Comparison of ENCODE assay signal across 18 cellular contexts in the genomic region with DNA sequence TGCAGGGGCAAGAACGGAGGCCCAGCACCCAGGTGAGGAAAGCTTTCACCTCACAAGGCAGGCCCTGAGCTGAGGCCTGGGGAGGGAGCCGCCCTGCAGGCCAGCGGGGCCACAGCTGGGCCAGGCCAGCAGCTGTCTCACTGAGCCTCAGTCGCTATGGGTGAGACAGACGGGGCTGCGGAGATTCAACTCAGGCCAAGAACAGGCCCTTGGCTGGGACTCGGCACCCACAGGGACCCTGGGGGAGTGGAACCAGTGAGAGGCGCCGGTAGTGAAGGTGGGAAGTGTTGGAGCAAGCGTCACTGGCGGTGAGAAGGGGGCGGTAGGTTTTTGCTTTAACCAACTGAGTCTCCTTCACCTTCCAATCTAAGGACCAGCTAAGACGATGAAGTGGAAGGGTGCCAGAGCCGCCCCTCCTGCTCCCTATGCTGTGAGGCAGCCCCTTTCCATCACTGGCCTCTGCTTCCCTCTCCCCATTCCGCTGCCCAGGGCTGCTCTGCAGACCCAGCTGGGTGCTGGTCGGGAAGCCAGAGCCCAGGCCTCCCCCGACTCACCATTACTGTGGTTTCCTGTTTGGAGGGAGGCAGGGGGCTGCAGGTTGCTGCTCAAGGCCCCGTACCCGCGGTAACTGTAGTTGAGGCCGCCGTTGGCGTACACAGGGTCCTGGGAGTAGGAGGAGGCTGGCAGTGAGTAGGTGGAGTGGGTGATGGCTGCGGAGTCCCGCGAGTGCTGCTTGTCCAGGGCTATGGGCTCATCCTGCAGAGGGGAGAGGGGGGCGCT.
DNase-seq lines count a peak whose midpoint lies in the region; ATAC-seq and TF ChIP-seq lines count a peak whose summit lies in the region.
"Had no signal": no experiment of that assay in that cellular context is flagged by ENCODE, and none has a peak within 500 bp of the region (broad histone marks: within the 10 kb centered on the region; RNA-seq: fewer than 3 reads in every experiment).

No MANE protein-coding gene starts in this region.

- no peak for TF ChIP-seq CTCF in RWPE1 (conservative IDR thresholded peaks at IDR 0.05; ENCODE audit: low read depth)
- TF ChIP-seq CTCF in spleen (IDR thresholded peaks at IDR 0.05 in 8 of 11, conservative IDR thresholded peaks at IDR 0.05 in 3 of 11) = peak in 1 of 11 experiments; percentile 7
- TF ChIP-seq CTCF in vagina (IDR thresholded peaks at IDR 0.05) = no peak

- POLR2A ChIA-PET in RWPE1 (lab: Yijun Ruan, JAX; ENCODE audit: low non-redundant PET) = interaction anchor here (0.6 kb wide), 1 partner anchor 27 kb away, joined by 5 read pairs; no protein-coding TSS in a partner anchor

- WGBS in spleen, 5 donors = 59 to 67% (median 66%) methylated on average over 25 to 27 of the region's 27 CpGs

- peaks cover 5% of the 10 kb centered on the region for H3K36me3 Mint-ChIP-seq in activated naive CD4-positive, alpha-beta T cell treated with anti-CD3 and anti-CD28 coated beads for 36 hours (ENCODE audit: low read depth)
- H3K36me3 Mint-ChIP-seq in effector memory CD8-positive, alpha-beta T cell (ENCODE audit: insufficient read depth) = peaks cover 46% of the 10 kb centered on the region

- H3K36me3 ChIP-seq in spleen (peaks cover 0 to 96% (median 53%) of the 10 kb centered on the region in 6 donors), vagina (peaks cover 0 to 22% of the 10 kb centered on the region in 2 donors)

- TF ChIP-seq POLR2A in spleen (IDR thresholded peaks at IDR 0.05) = no peak
- no peak for TF ChIP-seq POLR2A in vagina (IDR thresholded peaks at IDR 0.05)

- no peaks in the 10 kb centered on the region for H3K27me3 ChIP-seq in spleen (replicated peaks in 1 of 7)
- H3K27me3 ChIP-seq in vagina = no peaks in the 10 kb centered on the region
- H3K27me3 ChIP-seq: neutrophil, SJSA1 had no signal

- H3K9me3 ChIP-seq in spleen (no peaks in the 10 kb centered on the region), vagina (no peaks in the 10 kb centered on the region)
- H3K9me3 ChIP-seq: neutrophil, SJSA1 had no signal

- no peak for ATAC-seq in effector memory CD8-positive, alpha-beta T cell (replicated peaks)
- no peak for ATAC-seq in HG03378 (IDR thresholded peaks at IDR 0.05; ENCODE audit: unreplicated experiment)
- ATAC-seq: GM12878 had no signal

- intact Hi-C loops in activated naive CD4-positive, alpha-beta T cell treated with anti-CD3 and anti-CD28 coated beads for 36 hours (cut with micrococcal nuclease) = no loop called here
- intact Hi-C loops in spleen (cut with DNase I; ENCODE audit: low total_unique reads) = no loop called here
- intact Hi-C loops in vagina (cut with DNase I) = no loop called here

- no peak overlapping the region for H3K4me3 Mint-ChIP-seq in activated naive CD4-positive, alpha-beta T cell treated with anti-CD3 and anti-CD28 coated beads for 36 hours
- H3K4me3 Mint-ChIP-seq in effector memory CD8-positive, alpha-beta T cell = no peak overlapping the region

- no peaks in the 10 kb centered on the region for H3K4me1 Mint-ChIP-seq in activated naive CD4-positive, alpha-beta T cell treated with anti-CD3 and anti-CD28 coated beads for 36 hours (ENCODE audit: low read depth)
- H3K4me1 Mint-ChIP-seq in effector memory CD8-positive, alpha-beta T cell (ENCODE audit: low read depth in 2 of 2) = peaks cover 14 to 19% of the 10 kb centered on the region in 2 donors

- CTCF ChIA-PET in activated naive CD4-positive, alpha-beta T cell treated with anti-CD3 and anti-CD28 coated beads for 36 hours (lab: Charles Lee) = interaction anchor here (0.5 kb wide), 1 partner anchor 199 kb away, joined by 3 read pairs; no protein-coding TSS in a partner anchor
- CTCF ChIA-PET in RWPE1 (lab: Yijun Ruan, JAX) = interaction anchor here (0.6 to 1.3 kb wide), 2 partner anchors 9 to 160 kb away, joined by 3 to 4 read pairs; no protein-coding TSS in a partner anchor

- H3K4me1 ChIP-seq in spleen (peaks cover 17 to 75% (median 45%) of the 10 kb centered on the region in 6 donors), vagina (peaks cover 18% of the 10 kb centered on the region)

- H3K27ac ChIP-seq in RWPE1 (peak overlapping the region; percentile 56), spleen (peak overlapping the region in 4 of 8 donors; percentile 38 to 53 (median 46)), vagina (no peak overlapping the region)
- H3K27ac ChIP-seq: neutrophil, SJSA1 had no signal

- H3K27me3 Mint-ChIP-seq in activated naive CD4-positive, alpha-beta T cell treated with anti-CD3 and anti-CD28 coated beads for 36 hours (ENCODE audit: low read depth) = no peaks in the 10 kb centered on the region
- no peaks in the 10 kb centered on the region for H3K27me3 Mint-ChIP-seq in effector memory CD8-positive, alpha-beta T cell

- peak overlapping the region; percentile 50 for H3K27ac Mint-ChIP-seq in activated naive CD4-positive, alpha-beta T cell treated with anti-CD3 and anti-CD28 coated beads for 36 hours
- peak overlapping the region; percentile 38 to 86 for H3K27ac Mint-ChIP-seq in effector memory CD8-positive, alpha-beta T cell

- no peaks in the 10 kb centered on the region for H3K9me3 Mint-ChIP-seq in activated naive CD4-positive, alpha-beta T cell treated with anti-CD3 and anti-CD28 coated beads for 36 hours
- no peaks in the 10 kb centered on the region for H3K9me3 Mint-ChIP-seq in effector memory CD8-positive, alpha-beta T cell

- H3K4me3 ChIP-seq in spleen (no peak overlapping the region), vagina (no peak overlapping the region)
- H3K4me3 ChIP-seq: GM12878, SJSA1 had no signal

- no peak for DNase-seq in activated naive CD4-positive, alpha-beta T cell treated with anti-CD3 and anti-CD28 coated beads for 36 hours
- DNase-seq in activated naive CD4-positive, alpha-beta T cell (lab: John Stamatoyannopoulos, UW) = no peak
- DNase-seq in RWPE1 (ENCODE audit: low spot score) (no peak), spleen (peak; percentile 71), kidney tubule cell (ENCODE audit: low spot score) (no peak), vagina (ENCODE audit: extremely low spot score in 2 of 2) (no peak)
- no peak for DNase-seq in effector memory CD8-positive, alpha-beta T cell
- DNase-seq: ACHN, DMS153, HCEC 1CT, kidney glomerular epithelial cell, NCI-H1436 treated with DMSO at 0.1 percent for 48 hours, NCI-H69, trophoblast cell had no signal
